ENCODE assay signal across 19 cellular contexts in the genomic region with DNA sequence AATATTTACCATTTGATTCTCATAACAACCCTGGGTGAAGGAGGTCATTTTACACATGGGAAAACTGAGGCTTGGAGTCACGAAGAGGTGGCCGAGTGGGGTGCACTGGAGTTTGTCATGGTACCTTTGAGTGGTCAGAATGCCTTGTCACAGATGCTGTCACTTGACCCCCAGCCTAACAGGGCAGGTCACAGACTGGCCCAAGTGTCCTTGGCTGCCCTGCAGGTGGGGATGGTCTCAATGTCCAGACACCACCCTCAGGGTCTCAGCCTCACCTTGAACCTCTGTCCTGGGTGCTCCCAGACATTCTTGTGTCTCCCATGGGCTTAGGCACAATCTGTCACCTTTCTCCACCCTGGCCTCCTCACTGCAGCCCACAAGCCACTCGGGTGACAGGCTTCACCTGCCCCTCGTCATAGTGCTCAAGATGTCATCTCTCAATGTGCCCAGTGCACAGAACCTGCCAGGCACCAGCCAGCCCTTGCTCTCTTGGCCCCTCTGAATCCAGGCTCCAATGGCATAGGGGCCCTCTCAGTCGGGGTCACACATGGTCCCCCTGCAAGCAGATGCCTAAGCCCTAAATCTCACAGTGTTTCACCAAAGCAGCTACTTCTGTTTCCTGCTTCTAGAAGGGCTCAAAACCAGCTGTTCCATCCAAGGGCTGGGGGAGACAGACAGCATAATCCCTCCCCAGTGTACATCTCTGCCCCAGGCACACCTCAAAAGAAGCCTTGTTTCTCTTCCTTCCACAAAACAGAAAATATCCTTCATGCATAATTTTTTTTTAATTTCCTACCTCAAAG.
"Had no signal": no experiment of that assay in that cellular context is flagged by ENCODE, and none has a peak within 500 bp of the region (broad histone marks: within the 10 kb centered on the region; RNA-seq: fewer than 3 reads in every experiment).

No MANE protein-coding gene starts in this region.

- DNase-seq: activated CD4-positive, alpha-beta T cell treated with anti-CD3 and anti-CD28 coated beads, Interleukin-2, amount 10 ng/mL, durations not matched to agents 24 days and 14 days; activated CD4-positive, CD25-positive, alpha-beta regulatory T cell; activated CD8-positive, alpha-beta T cell treated with anti-CD3 and anti-CD28 coated beads, Interleukin-2, amount 10 ng/mL, durations not matched to agents 7 days and 5 days; activated gamma-delta T cell treated with Interleukin-2 at 50 U/mL for 16 hours; amniotic stem cell; effector CD8-positive, alpha-beta T cell; esophagus squamous epithelium; heart right ventricle; kidney glomerular epithelial cell; left ventricle myocardium superior; mesenchymal stem cell; naive thymus-derived CD8-positive, alpha-beta T cell; posterior cingulate gyrus; T-helper 1 cell; T-helper 9 cell had no signal

- H3K36me3 Mint-ChIP-seq: activated naive CD4-positive, alpha-beta T cell treated with anti-CD3 and anti-CD28 coated beads, Interleukin-2, amount 50 U/mL, for 72 hours; naive thymus-derived CD8-positive, alpha-beta T cell had no signal

- H3K9me3 Mint-ChIP-seq: activated CD4-positive, alpha-beta T cell treated with anti-CD3 and anti-CD28 coated beads, Interleukin-2, amount 10 ng/mL, durations not matched to agents 24 days and 14 days; activated naive CD4-positive, alpha-beta T cell treated with anti-CD3 and anti-CD28 coated beads, Interleukin-2, amount 50 U/mL, for 72 hours; dendritic cell treated with granulocyte-macrophage colony-stimulating factor and Interleukin-4, amounts not matched to agents 40 ng/mL and 50 ng/mL, for 4 days had no signal

- ATAC-seq: activated CD8-positive, alpha-beta T cell treated with anti-CD3 and anti-CD28 coated beads, Interleukin-2, amount 10 ng/mL, durations not matched to agents 7 days and 5 days; activated naive CD4-positive, alpha-beta T cell treated with anti-CD3 and anti-CD28 coated beads, Interleukin-2, amount 50 U/mL, for 72 hours; heart right ventricle; left ventricle myocardium superior; naive thymus-derived CD8-positive, alpha-beta T cell had no signal

- H3K4me1 Mint-ChIP-seq: naive thymus-derived CD8-positive, alpha-beta T cell had no signal

- H3K27ac ChIP-seq: cardiac muscle cell, esophagus squamous epithelium, heart right ventricle, thoracic aorta had no signal

- H3K4me3 Mint-ChIP-seq: activated CD4-positive, alpha-beta T cell treated with anti-CD3 and anti-CD28 coated beads, Interleukin-2, amount 10 ng/mL, durations not matched to agents 24 days and 14 days; activated CD8-positive, alpha-beta T cell treated with anti-CD3 and anti-CD28 coated beads, Interleukin-2, amount 10 ng/mL, durations not matched to agents 7 days and 5 days; dendritic cell treated with granulocyte-macrophage colony-stimulating factor and Interleukin-4, amounts not matched to agents 40 ng/mL and 50 ng/mL, for 4 days; naive thymus-derived CD8-positive, alpha-beta T cell had no signal

- H3K27ac Mint-ChIP-seq: activated CD4-positive, alpha-beta T cell treated with anti-CD3 and anti-CD28 coated beads, Interleukin-2, amount 10 ng/mL, durations not matched to agents 24 days and 14 days; activated CD8-positive, alpha-beta T cell treated with anti-CD3 and anti-CD28 coated beads, Interleukin-2, amount 10 ng/mL, durations not matched to agents 7 days and 5 days; activated naive CD4-positive, alpha-beta T cell treated with anti-CD3 and anti-CD28 coated beads, Interleukin-2, amount 50 U/mL, for 72 hours; dendritic cell treated with granulocyte-macrophage colony-stimulating factor and Interleukin-4, amounts not matched to agents 40 ng/mL and 50 ng/mL, for 4 days; naive thymus-derived CD8-positive, alpha-beta T cell had no signal
